Comparison of ENCODE assay signal across 19 cellular contexts in genomic region chr10:86663046-86663345, GRCh38. TPM values are rescaled to one million over a fixed set of nuclear protein-coding genes. Genes with fewer than 3 reads are reported as not detected.
"Had no signal": no experiment of that assay in that cellular context is flagged by ENCODE, and none has a peak within 500 bp of the region (broad histone marks: within the 10 kb centered on the region; RNA-seq: fewer than 3 reads in every experiment).

No MANE protein-coding gene starts in this region.

- H3K27me3 ChIP-seq: esophagus muscularis mucosa, stomach, upper lobe of right lung had no signal

- H3K9me3 ChIP-seq: esophagus muscularis mucosa, prostate gland, stomach, thoracic aorta, upper lobe of right lung had no signal

- H3K36me3 ChIP-seq: esophagus muscularis mucosa, prostate gland, stomach, thoracic aorta, upper lobe of right lung had no signal

- H3K27me3 Mint-ChIP-seq: activated naive CD8-positive, alpha-beta T cell treated with anti-CD3 and anti-CD28 coated beads, Interleukin-2, amount 50 U/mL, for 24 hours had no signal

- H3K9me3 Mint-ChIP-seq: activated naive CD4-positive, alpha-beta T cell treated with anti-CD3 and anti-CD28 coated beads for 36 hours; activated naive CD8-positive, alpha-beta T cell treated with anti-CD3 and anti-CD28 coated beads, Interleukin-2, amount 50 U/mL, for 24 hours; activated T-helper 2 cell treated with anti-CD3 and anti-CD28 coated beads, Interferon-gamma antibody, Interleukin-2, Interleukin-4, amounts not matched to agents 10 μg/mL and 5 μg/mL and 100 μg/mL, durations not matched to agents 14 hours and 24 hours and 36 hours; nephron; T-helper 2 cell treated with Interferon-gamma antibody and Interleukin-4, amounts not matched to agents 5 μg/mL and 100 μg/mL, for 36 hours had no signal

- H3K4me1 ChIP-seq: upper lobe of right lung had no signal

- H3K4me1 Mint-ChIP-seq: activated naive CD8-positive, alpha-beta T cell treated with anti-CD3 and anti-CD28 coated beads, Interleukin-2, amount 50 U/mL, for 24 hours had no signal

- ATAC-seq: activated naive CD8-positive, alpha-beta T cell treated with anti-CD3 and anti-CD28 coated beads, Interleukin-2, amount 50 U/mL, for 24 hours; sciatic nerve; upper lobe of right lung had no signal

- H3K4me3 Mint-ChIP-seq: activated naive CD4-positive, alpha-beta T cell treated with anti-CD3 and anti-CD28 coated beads for 36 hours; activated naive CD8-positive, alpha-beta T cell treated with anti-CD3 and anti-CD28 coated beads, Interleukin-2, amount 50 U/mL, for 24 hours; nephron; T-helper 2 cell treated with Interferon-gamma antibody and Interleukin-4, amounts not matched to agents 5 μg/mL and 100 μg/mL, for 36 hours had no signal

- H3K27ac ChIP-seq: prostate gland, stomach, thoracic aorta, upper lobe of right lung had no signal

- H3K27ac Mint-ChIP-seq: activated naive CD4-positive, alpha-beta T cell treated with anti-CD3 and anti-CD28 coated beads for 36 hours; activated naive CD8-positive, alpha-beta T cell treated with anti-CD3 and anti-CD28 coated beads, Interleukin-2, amount 50 U/mL, for 24 hours; activated T-helper 2 cell treated with anti-CD3 and anti-CD28 coated beads, Interferon-gamma antibody, Interleukin-2, Interleukin-4, amounts not matched to agents 10 μg/mL and 5 μg/mL and 100 μg/mL, durations not matched to agents 14 hours and 24 hours and 36 hours; nephron; T-helper 2 cell treated with Interferon-gamma antibody and Interleukin-4, amounts not matched to agents 5 μg/mL and 100 μg/mL, for 36 hours had no signal

- H3K4me3 ChIP-seq: esophagus muscularis mucosa, prostate gland, stomach, thoracic aorta, upper lobe of right lung had no signal

- DNase-seq: activated CD4-positive, alpha-beta T cell treated with anti-CD3 and anti-CD28 coated beads, Interleukin-2, amount 50 U/mL, for 4 hours; activated naive CD4-positive, alpha-beta T cell treated with anti-CD3 and anti-CD28 coated beads for 36 hours; activated naive CD8-positive, alpha-beta T cell treated with anti-CD3 and anti-CD28 coated beads, Interleukin-2, amount 50 U/mL, for 24 hours; activated T-cell treated with anti-CD3 and anti-CD28 coated beads for 4 hours; islet precursor cell; stimulated activated CD4-positive, alpha-beta T cell treated with anti-CD3 and anti-CD28 coated beads, Interleukin-2, amount 100 ng/mL, for 24 hours; stomach had no signal

RNA-seq across cellular contexts. Expression of gene LDB3, which starts 5.3 kb away (rescaled TPM):
- total RNA-seq: activated T-helper 2 cell treated with anti-CD3 and anti-CD28 coated beads, Interferon-gamma antibody, Interleukin-2, Interleukin-4, amounts not matched to agents 10 μg/mL and 5 μg/mL and 100 μg/mL, durations not matched to agents 14 hours and 24 hours and 36 hours had no signal

RNA-seq across cellular contexts. Expression of gene OPN4, which starts 8.6 kb away (rescaled TPM):
- total RNA-seq: activated naive CD4-positive, alpha-beta T cell treated with anti-CD3 and anti-CD28 coated beads for 36 hours; activated T-helper 2 cell treated with anti-CD3 and anti-CD28 coated beads, Interferon-gamma antibody, Interleukin-2, Interleukin-4, amounts not matched to agents 10 μg/mL and 5 μg/mL and 100 μg/mL, durations not matched to agents 14 hours and 24 hours and 36 hours; astrocyte; liver; mesenteric fat pad; osteoblast; prostate gland; stomach; thoracic aorta; upper lobe of right lung had no signal
- polyA plus RNA-seq: liver, stomach had no signal
